ENCODE assay signal across 20 cellular contexts in genomic region chr15:88382482-88382983, GRCh38.
DNase-seq lines count a peak whose midpoint lies in the region; ATAC-seq and TF ChIP-seq lines count a peak whose summit lies in the region.
"Had no signal": no experiment of that assay in that cellular context is flagged by ENCODE, and none has a peak within 500 bp of the region (broad histone marks: within the 10 kb centered on the region; RNA-seq: fewer than 3 reads in every experiment).

No MANE protein-coding gene starts in this region.

- H3K27ac Mint-ChIP-seq in natural killer cell, result no peak overlapping the region
- H3K27ac Mint-ChIP-seq: activated CD4-positive, alpha-beta T cell treated with anti-CD3 and anti-CD28 coated beads, Interleukin-2, amount 10 ng/mL, durations not matched to agents 7 days and 5 days had no signal

- ATAC-seq in sciatic nerve (peak; percentile 51), natural killer cell (no peak), GM19328 (IDR thresholded peaks at IDR 0.05; ENCODE audit: unreplicated experiment) (no peak)

- H3K36me3 Mint-ChIP-seq in natural killer cell, result no peaks in the 10 kb centered on the region

- no peak overlapping the region for H3K27ac ChIP-seq in coronary artery
- H3K27ac ChIP-seq: dorsolateral prefrontal cortex, heart right ventricle, upper lobe of left lung had no signal

- TF ChIP-seq CTCF in coronary artery (IDR thresholded peaks at IDR 0.05) (no peak), natural killer cell (IDR thresholded peaks at IDR 0.05) (no peak)

- H3K4me3 Mint-ChIP-seq in natural killer cell, result no peak overlapping the region
- H3K4me3 Mint-ChIP-seq: activated CD4-positive, alpha-beta T cell treated with anti-CD3 and anti-CD28 coated beads, Interleukin-2, amount 10 ng/mL, durations not matched to agents 7 days and 5 days had no signal

- H3K4me3 ChIP-seq in coronary artery, result peak overlapping the region; percentile 13
- H3K4me3 ChIP-seq: dorsolateral prefrontal cortex, HAP-1, heart right ventricle, upper lobe of left lung had no signal

- DNase-seq in NCI-H1105 treated with DMSO at 0.1 percent for 48 hours (lab: John Stamatoyannopoulos, UW) (peak; percentile 19), NCI-H1105 (lab: John Stamatoyannopoulos, UW) (no peak), NCI-H226 (peak; percentile 81), coronary artery (ENCODE audit: low spot score) (no peak), sciatic nerve (ENCODE audit: low spot score) (no peak), natural killer cell (no peak), NCI-H1092 treated with DMSO at 0.1 percent for 48 hours (lab: John Stamatoyannopoulos, UW) (no peak)
- DNase-seq: activated CD4-positive, alpha-beta T cell treated with anti-CD3 and anti-CD28 coated beads, Interleukin-2, amount 10 ng/mL, durations not matched to agents 7 days and 5 days; activated naive CD4-positive, alpha-beta T cell treated with anti-CD3 and anti-CD28 coated beads, Interleukin-2, amount 50 U/mL, for 16 hours; dorsolateral prefrontal cortex; GDM1; heart right ventricle; islet precursor cell; NCI-H1694 treated with DMSO at 0.1 percent for 48 hours; posterior cingulate gyrus; stimulated activated naive CD4-positive, alpha-beta T cell treated with Interleukin-2 at 50 U/mL for 16 hours; T-helper 9 cell; upper lobe of left lung had no signal

- intact Hi-C loops in sciatic nerve (cut with DNase I), result no loop called here
- intact Hi-C loops in natural killer cell (cut with micrococcal nuclease), result no loop called here

- H3K9me3 Mint-ChIP-seq in natural killer cell, result no peaks in the 10 kb centered on the region
- H3K9me3 Mint-ChIP-seq: activated CD4-positive, alpha-beta T cell treated with anti-CD3 and anti-CD28 coated beads, Interleukin-2, amount 10 ng/mL, durations not matched to agents 7 days and 5 days had no signal

- peaks cover 5 to 9% of the 10 kb centered on the region in 2 donors for H3K27me3 Mint-ChIP-seq in natural killer cell (ENCODE audit: low read depth in 2 of 2)

- H3K4me1 Mint-ChIP-seq in natural killer cell, result no peaks in the 10 kb centered on the region
- H3K4me1 Mint-ChIP-seq: activated CD4-positive, alpha-beta T cell treated with anti-CD3 and anti-CD28 coated beads, Interleukin-2, amount 10 ng/mL, durations not matched to agents 7 days and 5 days had no signal

Comparison
In these comparisons a context has a peak if more than half of its experiments do, and no peak if none do; other contexts are left out.
1. DNase-seq: peak in NCI-H1105 treated with DMSO at 0.1 percent for 48 hours (single experiment) and NCI-H226 (single experiment); none in NCI-H1105 (single experiment), coronary artery (single experiment), sciatic nerve (single experiment), natural killer cell (single experiment) and NCI-H1092 treated with DMSO at 0.1 percent for 48 hours (single experiment).